ENCODE assay signal across 32 cellular contexts in genomic region chr15:42409011-42409410, GRCh38.
"Had no signal": no experiment of that assay in that cellular context is flagged by ENCODE, and none has a peak within 500 bp of the region (broad histone marks: within the 10 kb centered on the region; RNA-seq: fewer than 3 reads in every experiment).

No MANE protein-coding gene starts in this region.

- DNase-seq: activated B cell treated with CpG ODN at 0.5 μM for 24 hours; activated CD4-positive, alpha-beta memory T cell treated with anti-CD3 and anti-CD28 coated beads for 36 hours; activated CD4-positive, alpha-beta T cell treated with anti-CD3 and anti-CD28 coated beads for 4 hours; activated CD4-positive, alpha-beta T cell treated with anti-CD3 and anti-CD28 coated beads, Interleukin-2, amount 50 U/mL, for 1 hour; activated CD4-positive, CD25-positive, alpha-beta regulatory T cell treated with anti-CD3 and anti-CD28 coated beads, Interleukin-2, amount 50 U/mL, for 72 hours; activated effector memory CD4-positive, alpha-beta T cell treated with anti-CD3 and anti-CD28 coated beads, Interleukin-2, amount 50 U/mL, for 16 hours; activated naive CD4-positive, alpha-beta T cell; activated naive CD4-positive, alpha-beta T cell treated with anti-CD3 and anti-CD28 coated beads, Interleukin-2, amount 50 U/mL, for 16 hours; activated naive CD8-positive, alpha-beta T cell treated with anti-CD3 and anti-CD28 coated beads for 36 hours; activated T-cell treated with anti-CD3 and anti-CD28 coated beads, Interleukin-2, amount 50 U/mL, for 1 hour; activated T-cell treated with anti-CD3 and anti-CD28 coated beads, Interleukin-2, amount 50 U/mL, for 72 hours; amniotic stem cell; aorta; brain microvascular endothelial cell; central memory CD4-positive, alpha-beta T cell; NCI-H1105 treated with DMSO at 0.1 percent for 48 hours; NCI-H1436; NCI-H1694; NCI-H2029; NCI-H345; NCI-H524 treated with DMSO at 0.1 percent for 48 hours; NK-92 treated with Interleukin-12 subunit alpha and Interleukin-12 subunit beta, amount 100 ng/mL, for 24 hours; PC-3; RPMI8226; SW 1271; T-helper 1 cell; T-helper 2 cell; T-helper 9 cell had no signal

- H3K27me3 ChIP-seq: brain microvascular endothelial cell, Peyer's patch had no signal

- ATAC-seq: activated T-cell treated with anti-CD3 and anti-CD28 coated beads, Interleukin-2, amount 50 U/mL, for 72 hours; activated T-helper 17 cell treated with anti-CD3 and anti-CD28 coated beads, Interleukin-2, amount 50 U/mL, for 72 hours; K562; PC-3 had no signal

- H3K27ac ChIP-seq: brain microvascular endothelial cell, Peyer's patch, VCaP had no signal

- H3K27me3 Mint-ChIP-seq: activated B cell treated with CpG ODN at 0.5 μM for 24 hours; activated CD4-positive, alpha-beta memory T cell treated with anti-CD3 and anti-CD28 coated beads for 36 hours; activated naive CD8-positive, alpha-beta T cell treated with anti-CD3 and anti-CD28 coated beads for 36 hours; activated T-helper 17 cell treated with anti-CD3 and anti-CD28 coated beads, Interleukin-2, amount 50 U/mL, for 72 hours had no signal

- H3K36me3 Mint-ChIP-seq: activated CD4-positive, alpha-beta memory T cell treated with anti-CD3 and anti-CD28 coated beads for 36 hours had no signal

- H3K4me1 ChIP-seq: Peyer's patch had no signal

- H3K4me1 Mint-ChIP-seq: activated B cell treated with CpG ODN at 0.5 μM for 24 hours; activated naive CD8-positive, alpha-beta T cell treated with anti-CD3 and anti-CD28 coated beads for 36 hours; activated T-helper 17 cell treated with anti-CD3 and anti-CD28 coated beads, Interleukin-2, amount 50 U/mL, for 72 hours had no signal

- H3K9me3 Mint-ChIP-seq: activated B cell treated with CpG ODN at 0.5 μM for 24 hours; activated CD4-positive, alpha-beta memory T cell treated with anti-CD3 and anti-CD28 coated beads for 36 hours; activated naive CD8-positive, alpha-beta T cell treated with anti-CD3 and anti-CD28 coated beads for 36 hours; activated T-cell treated with anti-CD3 and anti-CD28 coated beads, Interleukin-2, amount 50 U/mL, for 72 hours; activated T-helper 17 cell treated with anti-CD3 and anti-CD28 coated beads, Interleukin-2, amount 50 U/mL, for 72 hours had no signal

- H3K4me3 Mint-ChIP-seq: activated B cell treated with CpG ODN at 0.5 μM for 24 hours; activated CD4-positive, alpha-beta memory T cell treated with anti-CD3 and anti-CD28 coated beads for 36 hours; activated naive CD8-positive, alpha-beta T cell treated with anti-CD3 and anti-CD28 coated beads for 36 hours; activated T-cell treated with anti-CD3 and anti-CD28 coated beads, Interleukin-2, amount 50 U/mL, for 72 hours; activated T-helper 17 cell treated with anti-CD3 and anti-CD28 coated beads, Interleukin-2, amount 50 U/mL, for 72 hours had no signal

- H3K27ac Mint-ChIP-seq: activated B cell treated with CpG ODN at 0.5 μM for 24 hours; activated CD4-positive, alpha-beta memory T cell treated with anti-CD3 and anti-CD28 coated beads for 36 hours; activated T-cell treated with anti-CD3 and anti-CD28 coated beads, Interleukin-2, amount 50 U/mL, for 72 hours had no signal
